ENCODE assay signal across 1 cellular context in genomic region chr14:39176263-39177167, GRCh38.
TF ChIP-seq lines count a peak whose summit lies in the region.

No MANE protein-coding gene starts in this region.

TF ChIP-seq in H1, 55 proteins besides CTCF, POLR2A, EP300 and RAD21:
- no peak for TF ChIP-seq TAF1 (IDR thresholded peaks at IDR 0.05; ENCODE audit: low read depth, low read length)
- TF ChIP-seq NANOG (IDR thresholded peaks at IDR 0.05; ENCODE audit: insufficient read depth, low read depth, low read length, poor library complexity, severe bottlenecking), result no peak
- no peak for TF ChIP-seq HDAC6 (IDR thresholded peaks at IDR 0.05; ENCODE audit: low read depth, low read length)
- TF ChIP-seq KDM5A (IDR thresholded peaks at IDR 0.05; ENCODE audit: low read length), result no peak
- TF ChIP-seq RXRA (IDR thresholded peaks at IDR 0.05; ENCODE audit: insufficient read depth, low read depth, low read length), result no peak
- no peak for TF ChIP-seq SIX5 (IDR thresholded peaks at IDR 0.05; ENCODE audit: low read depth, low read length)
- TF ChIP-seq SIN3A (conservative IDR thresholded peaks at IDR 0.05 in 1 of 2, IDR thresholded peaks at IDR 0.05 in 1 of 2; ENCODE audit: low read depth in 1 of 2, low read length in 2 of 2), result no peak
- TF ChIP-seq FOSL1 (IDR thresholded peaks at IDR 0.05; ENCODE audit: insufficient read depth, low read depth, low read length), result no peak
- no peak for TF ChIP-seq RBBP5 (IDR thresholded peaks at IDR 0.05; ENCODE audit: borderline replicate concordance, low read depth, low read length)
- no peak for TF ChIP-seq EGR1 (IDR thresholded peaks at IDR 0.05; ENCODE audit: borderline replicate concordance, low read depth, low read length)
- TF ChIP-seq SP4 (IDR thresholded peaks at IDR 0.05; ENCODE audit: low read length), result no peak
- no peak for TF ChIP-seq GTF2F1 (IDR thresholded peaks at IDR 0.05; ENCODE audit: borderline replicate concordance, low read depth, low read length)
- no peak for TF ChIP-seq CREB1 (IDR thresholded peaks at IDR 0.05)
- no peak for TF ChIP-seq CHD2 (IDR thresholded peaks at IDR 0.05; ENCODE audit: low read length)
- TF ChIP-seq POLR2AphosphoS5 (IDR thresholded peaks at IDR 0.05; ENCODE audit: low read depth, low read length), result no peak
- no peak for TF ChIP-seq EZH2 (IDR thresholded peaks at IDR 0.05; ENCODE audit: low read depth, low read length, severe bottlenecking)
